ENCODE assay signal across 9 cellular contexts in the genomic region with DNA sequence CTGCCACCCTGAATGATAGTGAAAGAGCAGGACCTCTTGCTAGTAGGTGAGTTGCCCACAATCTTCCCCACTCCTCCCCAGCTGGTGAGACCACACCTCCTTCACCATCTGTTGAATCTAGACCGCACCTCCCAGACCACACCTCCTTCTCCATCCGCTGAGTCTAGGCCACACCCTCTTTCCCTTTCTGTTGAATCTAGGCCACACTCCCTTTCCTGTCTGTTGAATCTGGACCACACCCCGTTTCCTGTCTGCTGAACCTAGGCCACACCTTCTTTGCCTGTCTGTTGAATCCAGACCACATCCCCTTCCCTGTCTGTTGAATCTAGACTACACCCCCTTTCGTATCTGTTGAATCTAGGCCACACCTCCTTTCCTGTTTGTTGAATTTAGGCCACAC.
A peak's percentile ranks its signal among the peaks of the same experiment; 100 is the strongest.
DNase-seq lines count a peak whose midpoint lies in the region; ATAC-seq and TF ChIP-seq lines count a peak whose summit lies in the region.
"Had no signal": no experiment of that assay in that cellular context is flagged by ENCODE, and none has a peak within 500 bp of the region (broad histone marks: within the 10 kb centered on the region; RNA-seq: fewer than 3 reads in every experiment).

No MANE protein-coding gene starts in this region.

- H3K23ac ChIP-seq in trophoblast cell (ENCODE audit: low read length): no peak overlapping the region

- WGBS in trophoblast cell (ENCODE audit: extremely low coverage, insufficient coverage, insufficient read length): no CpG with 5 or more reads among the region's 4 CpGs

- peaks cover 3% of the 10 kb centered on the region for H3K36me3 Mint-ChIP-seq in activated naive CD8-positive, alpha-beta T cell treated with anti-CD3 and anti-CD28 coated beads for 36 hours
- H3K36me3 Mint-ChIP-seq in glutamatergic neuron (ENCODE audit: unreplicated experiment): peaks cover 5% of the 10 kb centered on the region

- no peak overlapping the region for H2BK120ac ChIP-seq in trophoblast cell (ENCODE audit: insufficient read depth, low read length, poor library complexity)

- H4K12ac ChIP-seq in trophoblast cell (ENCODE audit: low read depth, low read length): no peak overlapping the region

- no peak overlapping the region for H3K14ac ChIP-seq in trophoblast cell (ENCODE audit: low read length)

- H3K79me1 ChIP-seq in trophoblast cell (ENCODE audit: low read length): no peaks in the 10 kb centered on the region

- no peak overlapping the region for H4K8ac ChIP-seq in trophoblast cell (ENCODE audit: low read depth, low read length)

- peaks cover 14% of the 10 kb centered on the region for H3K27me3 Mint-ChIP-seq in activated naive CD8-positive, alpha-beta T cell treated with anti-CD3 and anti-CD28 coated beads for 36 hours
- peaks cover 2% of the 10 kb centered on the region for H3K27me3 Mint-ChIP-seq in glutamatergic neuron (ENCODE audit: unreplicated experiment)

- ATAC-seq in GM18867 (IDR thresholded peaks at IDR 0.05; ENCODE audit: unreplicated experiment) (peak; percentile 90), HG02885 (IDR thresholded peaks at IDR 0.05; ENCODE audit: poor library complexity, unreplicated experiment) (peak; percentile 90), RWPE2 (ENCODE audit: low read depth) (peak; percentile 82)
- ATAC-seq: Panc1 had no signal

- no peak overlapping the region for H3K4me3 ChIP-seq in RWPE2 (ENCODE audit: severe bottlenecking)
- H3K4me3 ChIP-seq in uterus: no peak overlapping the region
- H3K4me3 ChIP-seq in trophoblast cell (ENCODE audit: low read depth, low read length): no peak overlapping the region

- no peaks in the 10 kb centered on the region for H3K79me2 ChIP-seq in trophoblast cell (ENCODE audit: control insufficient read depth, insufficient read depth, low read length, poor library complexity)

- no peaks in the 10 kb centered on the region for H3K4me1 ChIP-seq in RWPE2 (ENCODE audit: insufficient read depth, poor library complexity, severe bottlenecking)
- H3K4me1 ChIP-seq in uterus: no peaks in the 10 kb centered on the region
- no peaks in the 10 kb centered on the region for H3K4me1 ChIP-seq in trophoblast cell (ENCODE audit: control insufficient read depth in 1 of 2, insufficient read depth in 2 of 2, low read length in 2 of 2)

- no peaks in the 10 kb centered on the region for H3K36me3 ChIP-seq in RWPE2 (ENCODE audit: low read depth)
- no peaks in the 10 kb centered on the region for H3K36me3 ChIP-seq in uterus
- H3K36me3 ChIP-seq in trophoblast cell (ENCODE audit: control insufficient read depth in 1 of 2, insufficient read depth in 2 of 2, low read length in 2 of 2): no peaks in the 10 kb centered on the region

- TF ChIP-seq POLR2A in uterus (IDR thresholded peaks at IDR 0.05): no peak

- intact Hi-C loops in uterus (cut with DNase I; ENCODE audit: low total_unique reads): no loop called here

- H2AK5ac ChIP-seq in trophoblast cell (ENCODE audit: low read length): no peak overlapping the region

- H3K27ac ChIP-seq in RWPE2 (ENCODE audit: poor library complexity, severe bottlenecking): no peak overlapping the region
- no peak overlapping the region for H3K27ac ChIP-seq in uterus
- H3K27ac ChIP-seq in trophoblast cell (ENCODE audit: low read depth, low read length): no peak overlapping the region

- no peak overlapping the region for H3K4me2 ChIP-seq in trophoblast cell (ENCODE audit: low read length)

- H3K4me1 Mint-ChIP-seq in activated naive CD8-positive, alpha-beta T cell treated with anti-CD3 and anti-CD28 coated beads for 36 hours: peaks cover 6% of the 10 kb centered on the region
- H3K4me1 Mint-ChIP-seq in glutamatergic neuron (ENCODE audit: low read depth, unreplicated experiment): peaks cover 13% of the 10 kb centered on the region

- no peak overlapping the region for H2BK12ac ChIP-seq in trophoblast cell (ENCODE audit: low read length)

- no peak overlapping the region for H3K9ac ChIP-seq in trophoblast cell (ENCODE audit: low read length)

- H2AFZ ChIP-seq in trophoblast cell (ENCODE audit: insufficient read depth, low read length, poor library complexity): no peak overlapping the region

- no peaks in the 10 kb centered on the region for H3K9me3 ChIP-seq in RWPE2 (ENCODE audit: severe bottlenecking)
- H3K9me3 ChIP-seq in uterus: no peaks in the 10 kb centered on the region
- H3K9me3 ChIP-seq in trophoblast cell (ENCODE audit: insufficient read depth, low read depth, low read length): no peaks in the 10 kb centered on the region

- no peaks in the 10 kb centered on the region for H3K27me3 ChIP-seq in RWPE2 (ENCODE audit: insufficient read depth, poor library complexity, severe bottlenecking)
- no peaks in the 10 kb centered on the region for H3K27me3 ChIP-seq in uterus
- H3K27me3 ChIP-seq in trophoblast cell (ENCODE audit: insufficient read depth, low read length): no peaks in the 10 kb centered on the region

- no peak overlapping the region for H3K4me3 Mint-ChIP-seq in activated naive CD8-positive, alpha-beta T cell treated with anti-CD3 and anti-CD28 coated beads for 36 hours
- no peak overlapping the region for H3K4me3 Mint-ChIP-seq in glutamatergic neuron (ENCODE audit: unreplicated experiment)

- no peak for TF ChIP-seq CTCF in RWPE2 (IDR thresholded peaks at IDR 0.05; ENCODE audit: poor library complexity, severe bottlenecking)
- TF ChIP-seq CTCF in uterus (IDR thresholded peaks at IDR 0.05): no peak
- TF ChIP-seq CTCF in glutamatergic neuron (IDR thresholded peaks at IDR 0.05; ENCODE audit: partially characterized antibody, unreplicated experiment): no peak

- H3K9me3 Mint-ChIP-seq in activated naive CD8-positive, alpha-beta T cell treated with anti-CD3 and anti-CD28 coated beads for 36 hours: peaks cover 6% of the 10 kb centered on the region
- peaks cover 5% of the 10 kb centered on the region for H3K9me3 Mint-ChIP-seq in glutamatergic neuron (ENCODE audit: unreplicated experiment)

- H3K18ac ChIP-seq in trophoblast cell (ENCODE audit: low read length): no peak overlapping the region

- no peak overlapping the region for H3K27ac Mint-ChIP-seq in activated naive CD8-positive, alpha-beta T cell treated with anti-CD3 and anti-CD28 coated beads for 36 hours
- no peak overlapping the region for H3K27ac Mint-ChIP-seq in glutamatergic neuron (ENCODE audit: unreplicated experiment)

- no peak overlapping the region for H2BK5ac ChIP-seq in trophoblast cell (ENCODE audit: low read depth, low read length, poor library complexity)

- DNase-seq in RWPE2 (ENCODE audit: low spot score) (no peak), uterus (no peak), trophoblast cell (no peak), glutamatergic neuron (no peak)
- DNase-seq in activated naive CD8-positive, alpha-beta T cell treated with anti-CD3 and anti-CD28 coated beads for 36 hours: peak; percentile 16
- peak; percentile 17 for DNase-seq in stimulated activated CD8-positive, alpha-beta memory T cell treated with anti-CD3 and anti-CD28 coated beads, Interleukin-15, amount 100 ng/mL, for 1 hour (ENCODE audit: low read depth)

- H3K4ac ChIP-seq in trophoblast cell (ENCODE audit: low read depth, low read length): no peak overlapping the region

- H4K91ac ChIP-seq in trophoblast cell (ENCODE audit: low read depth, low read length): no peak overlapping the region

Comparison
In these comparisons a context has a peak if more than half of its experiments do, and no peak if none do; other contexts are left out.
1. DNase-seq: peak in activated naive CD8-positive, alpha-beta T cell treated with anti-CD3 and anti-CD28 coated beads for 36 hours (single experiment) and stimulated activated CD8-positive, alpha-beta memory T cell treated with anti-CD3 and anti-CD28 coated beads, Interleukin-15, amount 100 ng/mL, for 1 hour (single experiment); none in RWPE2 (single experiment), uterus (0 of 2), trophoblast cell (0 of 2) and glutamatergic neuron (single experiment).
2. Peak in every context shown above with its lines, with median percentiles within 50 percentile points of each other: ATAC-seq.